In the genomic region with DNA sequence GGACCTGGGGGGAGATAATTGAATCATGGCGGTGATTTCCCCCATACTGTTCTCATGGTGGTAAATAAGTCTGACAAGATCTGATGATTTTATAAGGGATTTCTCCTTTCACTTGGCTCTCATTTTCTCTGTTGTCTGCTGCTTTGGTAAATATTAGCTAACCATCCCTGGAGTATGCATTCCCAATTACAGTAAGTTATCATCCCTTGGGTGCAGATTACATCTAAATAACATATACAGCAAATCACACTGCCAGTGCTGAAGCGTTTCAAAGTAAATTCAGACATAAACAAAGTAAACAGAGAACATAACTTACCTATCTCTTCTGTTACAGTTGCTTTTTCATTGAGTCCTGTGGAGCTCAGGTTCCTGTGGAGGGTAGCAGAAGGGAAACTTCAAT, we compare ENCODE assay signal across 32 cellular contexts. TPM values are rescaled to one million over a fixed set of nuclear protein-coding genes. Genes with fewer than 3 reads are reported as not detected.
"Had no signal": no experiment of that assay in that cellular context is flagged by ENCODE, and none has a peak within 500 bp of the region (broad histone marks: within the 10 kb centered on the region; RNA-seq: fewer than 3 reads in every experiment).

No MANE protein-coding gene starts in this region.

- H3K27ac ChIP-seq: Peyer's patch, SJSA1, SK-N-MC had no signal

- DNase-seq: Kasumi-1, KG1, MG63, NCI-H1048, NCI-H1092 treated with DMSO at 0.1 percent for 48 hours, NCI-H1105 treated with DMSO at 0.1 percent for 48 hours, NCI-H1417, NCI-H1436, NCI-H146, NCI-H1694, NCI-H187, NCI-H1930, NCI-H2029 treated with DMSO at 0.1 percent for 48 hours, NCI-H2081 treated with DMSO at 0.1 percent for 48 hours, NCI-H2107, NCI-H2171, NCI-H226, NCI-H446 treated with DMSO at 0.1 percent for 48 hours, NCI-H510A, NCI-H524, NCI-H526, NCI-H774, OCI-M1, PC-3, Peyer's patch, Right ventricle myocardium superior, RPMI8226, SHP77 treated with DMSO at 0.1 percent for 48 hours, T-cell had no signal

- H3K4me1 Mint-ChIP-seq: T-cell had no signal

- H3K4me3 Mint-ChIP-seq: T-cell had no signal

- H3K27ac Mint-ChIP-seq: T-cell had no signal

RNA-seq across cellular contexts. Expression of gene CD2, which starts 48.1 kb away (rescaled TPM):
- total RNA-seq: M059J, PC-3, SJSA1 had no signal
